In the genomic region with DNA sequence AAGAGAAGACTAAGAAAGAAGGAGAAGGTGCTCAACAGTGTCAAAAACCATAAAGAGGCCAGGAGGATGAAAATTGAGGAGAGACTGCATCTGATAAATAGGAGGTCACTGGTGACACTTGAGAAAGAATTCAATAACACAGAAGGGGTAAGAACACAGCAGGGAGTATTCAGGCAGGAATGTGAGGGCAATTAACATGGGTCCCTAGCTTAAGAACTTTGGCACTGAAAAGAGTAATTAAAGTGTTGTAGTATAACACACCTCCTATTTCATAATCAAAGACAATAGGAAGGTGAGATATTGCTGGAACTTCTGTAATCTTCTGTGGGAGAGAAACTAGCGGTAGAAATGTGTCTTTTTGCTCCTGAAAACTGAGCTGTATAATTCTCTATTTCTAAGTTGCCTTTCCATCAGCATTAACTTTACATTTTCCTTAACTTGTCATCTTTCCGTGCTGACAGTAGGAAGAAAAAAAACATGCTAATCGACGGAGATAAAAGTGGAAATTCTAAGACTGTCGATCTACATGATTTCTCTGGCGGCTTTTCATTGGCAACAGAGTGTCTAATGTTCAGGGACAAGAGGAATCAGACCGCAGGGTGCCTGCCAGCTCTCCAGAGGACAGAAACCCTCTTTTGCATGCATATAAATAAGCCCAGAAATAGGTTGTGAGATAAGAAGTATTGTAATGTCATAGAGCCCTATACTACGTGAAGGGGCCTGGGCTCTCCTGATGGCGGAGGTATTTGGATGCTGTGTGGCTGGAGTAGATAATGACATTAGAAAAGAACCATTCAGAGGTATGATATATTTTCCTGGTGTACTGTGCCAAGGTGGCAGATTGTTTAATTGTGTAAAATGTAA, we compare ENCODE assay signal across 2 cellular contexts.
A peak's percentile ranks its signal among the peaks of the same experiment; 100 is the strongest.
TF ChIP-seq lines count a peak whose summit lies in the region.

No MANE protein-coding gene starts in this region.

TF ChIP-seq in GM23338, 12 proteins besides CTCF, POLR2A, EP300 and RAD21 (continues in another document):
- TF ChIP-seq, protein P1, sequence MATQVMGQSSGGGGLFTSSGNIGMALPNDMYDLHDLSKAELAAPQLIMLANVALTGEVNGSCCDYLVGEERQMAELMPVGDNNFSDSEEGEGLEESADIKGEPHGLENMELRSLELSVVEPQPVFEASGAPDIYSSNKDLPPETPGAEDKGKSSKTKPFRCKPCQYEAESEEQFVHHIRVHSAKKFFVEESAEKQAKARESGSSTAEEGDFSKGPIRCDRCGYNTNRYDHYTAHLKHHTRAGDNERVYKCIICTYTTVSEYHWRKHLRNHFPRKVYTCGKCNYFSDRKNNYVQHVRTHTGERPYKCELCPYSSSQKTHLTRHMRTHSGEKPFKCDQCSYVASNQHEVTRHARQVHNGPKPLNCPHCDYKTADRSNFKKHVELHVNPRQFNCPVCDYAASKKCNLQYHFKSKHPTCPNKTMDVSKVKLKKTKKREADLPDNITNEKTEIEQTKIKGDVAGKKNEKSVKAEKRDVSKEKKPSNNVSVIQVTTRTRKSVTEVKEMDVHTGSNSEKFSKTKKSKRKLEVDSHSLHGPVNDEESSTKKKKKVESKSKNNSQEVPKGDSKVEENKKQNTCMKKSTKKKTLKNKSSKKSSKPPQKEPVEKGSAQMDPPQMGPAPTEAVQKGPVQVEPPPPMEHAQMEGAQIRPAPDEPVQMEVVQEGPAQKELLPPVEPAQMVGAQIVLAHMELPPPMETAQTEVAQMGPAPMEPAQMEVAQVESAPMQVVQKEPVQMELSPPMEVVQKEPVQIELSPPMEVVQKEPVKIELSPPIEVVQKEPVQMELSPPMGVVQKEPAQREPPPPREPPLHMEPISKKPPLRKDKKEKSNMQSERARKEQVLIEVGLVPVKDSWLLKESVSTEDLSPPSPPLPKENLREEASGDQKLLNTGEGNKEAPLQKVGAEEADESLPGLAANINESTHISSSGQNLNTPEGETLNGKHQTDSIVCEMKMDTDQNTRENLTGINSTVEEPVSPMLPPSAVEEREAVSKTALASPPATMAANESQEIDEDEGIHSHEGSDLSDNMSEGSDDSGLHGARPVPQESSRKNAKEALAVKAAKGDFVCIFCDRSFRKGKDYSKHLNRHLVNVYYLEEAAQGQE (IDR thresholded peaks at IDR 0.05; ENCODE audit: unreplicated experiment) = no peak
- TF ChIP-seq JUNB (IDR thresholded peaks at IDR 0.05; ENCODE audit: unreplicated experiment) (no peak), EZH2phosphoT487 (IDR thresholded peaks at IDR 0.05; ENCODE audit: unreplicated experiment) (no peak), POLR2AphosphoS5 (IDR thresholded peaks at IDR 0.05; ENCODE audit: low read depth) (no peak), CREB1 (CRISPR knock-in tag; IDR thresholded peaks at IDR 0.05; ENCODE audit: low read depth) (no peak)
- TF ChIP-seq, protein P2, sequence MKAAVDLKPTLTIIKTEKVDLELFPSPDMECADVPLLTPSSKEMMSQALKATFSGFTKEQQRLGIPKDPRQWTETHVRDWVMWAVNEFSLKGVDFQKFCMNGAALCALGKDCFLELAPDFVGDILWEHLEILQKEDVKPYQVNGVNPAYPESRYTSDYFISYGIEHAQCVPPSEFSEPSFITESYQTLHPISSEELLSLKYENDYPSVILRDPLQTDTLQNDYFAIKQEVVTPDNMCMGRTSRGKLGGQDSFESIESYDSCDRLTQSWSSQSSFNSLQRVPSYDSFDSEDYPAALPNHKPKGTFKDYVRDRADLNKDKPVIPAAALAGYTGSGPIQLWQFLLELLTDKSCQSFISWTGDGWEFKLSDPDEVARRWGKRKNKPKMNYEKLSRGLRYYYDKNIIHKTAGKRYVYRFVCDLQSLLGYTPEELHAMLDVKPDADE (IDR thresholded peaks at IDR 0.05) = no peak
- TF ChIP-seq, protein P3, sequence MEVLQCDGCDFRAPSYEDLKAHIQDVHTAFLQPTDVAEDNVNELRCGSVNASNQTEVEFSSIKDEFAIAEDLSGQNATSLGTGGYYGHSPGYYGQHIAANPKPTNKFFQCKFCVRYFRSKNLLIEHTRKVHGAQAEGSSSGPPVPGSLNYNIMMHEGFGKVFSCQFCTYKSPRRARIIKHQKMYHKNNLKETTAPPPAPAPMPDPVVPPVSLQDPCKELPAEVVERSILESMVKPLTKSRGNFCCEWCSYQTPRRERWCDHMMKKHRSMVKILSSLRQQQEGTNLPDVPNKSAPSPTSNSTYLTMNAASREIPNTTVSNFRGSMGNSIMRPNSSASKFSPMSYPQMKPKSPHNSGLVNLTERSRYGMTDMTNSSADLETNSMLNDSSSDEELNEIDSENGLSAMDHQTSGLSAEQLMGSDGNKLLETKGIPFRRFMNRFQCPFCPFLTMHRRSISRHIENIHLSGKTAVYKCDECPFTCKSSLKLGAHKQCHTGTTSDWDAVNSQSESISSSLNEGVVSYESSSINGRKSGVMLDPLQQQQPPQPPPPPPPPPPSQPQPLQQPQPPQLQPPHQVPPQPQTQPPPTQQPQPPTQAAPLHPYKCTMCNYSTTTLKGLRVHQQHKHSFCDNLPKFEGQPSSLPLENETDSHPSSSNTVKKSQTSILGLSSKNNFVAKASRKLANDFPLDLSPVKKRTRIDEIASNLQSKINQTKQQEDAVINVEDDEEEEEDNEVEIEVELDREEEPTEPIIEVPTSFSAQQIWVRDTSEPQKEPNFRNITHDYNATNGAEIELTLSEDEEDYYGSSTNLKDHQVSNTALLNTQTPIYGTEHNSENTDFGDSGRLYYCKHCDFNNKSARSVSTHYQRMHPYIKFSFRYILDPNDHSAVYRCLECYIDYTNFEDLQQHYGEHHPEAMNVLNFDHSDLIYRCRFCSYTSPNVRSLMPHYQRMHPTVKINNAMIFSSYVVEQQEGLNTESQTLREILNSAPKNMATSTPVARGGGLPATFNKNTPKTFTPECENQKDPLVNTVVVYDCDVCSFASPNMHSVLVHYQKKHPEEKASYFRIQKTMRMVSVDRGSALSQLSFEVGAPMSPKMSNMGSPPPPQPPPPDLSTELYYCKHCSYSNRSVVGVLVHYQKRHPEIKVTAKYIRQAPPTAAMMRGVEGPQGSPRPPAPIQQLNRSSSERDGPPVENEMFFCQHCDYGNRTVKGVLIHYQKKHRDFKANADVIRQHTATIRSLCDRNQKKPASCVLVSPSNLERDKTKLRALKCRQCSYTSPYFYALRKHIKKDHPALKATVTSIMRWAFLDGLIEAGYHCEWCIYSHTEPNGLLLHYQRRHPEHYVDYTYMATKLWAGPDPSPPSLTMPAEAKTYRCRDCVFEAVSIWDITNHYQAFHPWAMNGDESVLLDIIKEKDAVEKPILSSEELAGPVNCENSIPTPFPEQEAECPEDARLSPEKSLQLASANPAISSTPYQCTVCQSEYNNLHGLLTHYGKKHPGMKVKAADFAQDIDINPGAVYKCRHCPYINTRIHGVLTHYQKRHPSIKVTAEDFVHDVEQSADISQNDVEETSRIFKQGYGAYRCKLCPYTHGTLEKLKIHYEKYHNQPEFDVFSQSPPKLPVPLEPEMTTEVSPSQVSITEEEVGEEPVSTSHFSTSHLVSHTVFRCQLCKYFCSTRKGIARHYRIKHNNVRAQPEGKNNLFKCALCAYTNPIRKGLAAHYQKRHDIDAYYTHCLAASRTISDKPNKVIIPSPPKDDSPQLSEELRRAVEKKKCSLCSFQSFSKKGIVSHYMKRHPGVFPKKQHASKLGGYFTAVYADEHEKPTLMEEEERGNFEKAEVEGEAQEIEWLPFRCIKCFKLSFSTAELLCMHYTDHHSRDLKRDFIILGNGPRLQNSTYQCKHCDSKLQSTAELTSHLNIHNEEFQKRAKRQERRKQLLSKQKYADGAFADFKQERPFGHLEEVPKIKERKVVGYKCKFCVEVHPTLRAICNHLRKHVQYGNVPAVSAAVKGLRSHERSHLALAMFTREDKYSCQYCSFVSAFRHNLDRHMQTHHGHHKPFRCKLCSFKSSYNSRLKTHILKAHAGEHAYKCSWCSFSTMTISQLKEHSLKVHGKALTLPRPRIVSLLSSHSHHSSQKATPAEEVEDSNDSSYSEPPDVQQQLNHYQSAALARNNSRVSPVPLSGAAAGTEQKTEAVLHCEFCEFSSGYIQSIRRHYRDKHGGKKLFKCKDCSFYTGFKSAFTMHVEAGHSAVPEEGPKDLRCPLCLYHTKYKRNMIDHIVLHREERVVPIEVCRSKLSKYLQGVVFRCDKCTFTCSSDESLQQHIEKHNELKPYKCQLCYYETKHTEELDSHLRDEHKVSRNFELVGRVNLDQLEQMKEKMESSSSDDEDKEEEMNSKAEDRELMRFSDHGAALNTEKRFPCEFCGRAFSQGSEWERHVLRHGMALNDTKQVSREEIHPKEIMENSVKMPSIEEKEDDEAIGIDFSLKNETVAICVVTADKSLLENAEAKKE (CRISPR knock-in tag; IDR thresholded peaks at IDR 0.05) = no peak

TF ChIP-seq in H1, 55 proteins besides CTCF, POLR2A, EP300 and RAD21:
- TF ChIP-seq, protein P4, sequence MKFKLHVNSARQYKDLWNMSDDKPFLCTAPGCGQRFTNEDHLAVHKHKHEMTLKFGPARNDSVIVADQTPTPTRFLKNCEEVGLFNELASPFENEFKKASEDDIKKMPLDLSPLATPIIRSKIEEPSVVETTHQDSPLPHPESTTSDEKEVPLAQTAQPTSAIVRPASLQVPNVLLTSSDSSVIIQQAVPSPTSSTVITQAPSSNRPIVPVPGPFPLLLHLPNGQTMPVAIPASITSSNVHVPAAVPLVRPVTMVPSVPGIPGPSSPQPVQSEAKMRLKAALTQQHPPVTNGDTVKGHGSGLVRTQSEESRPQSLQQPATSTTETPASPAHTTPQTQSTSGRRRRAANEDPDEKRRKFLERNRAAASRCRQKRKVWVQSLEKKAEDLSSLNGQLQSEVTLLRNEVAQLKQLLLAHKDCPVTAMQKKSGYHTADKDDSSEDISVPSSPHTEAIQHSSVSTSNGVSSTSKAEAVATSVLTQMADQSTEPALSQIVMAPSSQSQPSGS (IDR thresholded peaks at IDR 0.05; ENCODE audit: low read length) = no peak
- no peak for TF ChIP-seq SIRT6 (IDR thresholded peaks at IDR 0.05; ENCODE audit: low read length)
- TF ChIP-seq TEAD4 (IDR thresholded peaks at IDR 0.05; ENCODE audit: low read depth, low read length) = peak; percentile 78
- no peak for TF ChIP-seq YY1 (IDR thresholded peaks at IDR 0.05; ENCODE audit: low read depth, low read length)
- 0 out of 2 replicates have a peak, but pooled peaks have one; percentile 9 for TF ChIP-seq TCF12 (IDR thresholded peaks at IDR 0.05; ENCODE audit: low read depth, low read length)
- no peak for TF ChIP-seq KDM1A (IDR thresholded peaks at IDR 0.05; ENCODE audit: borderline replicate concordance, low read length)
- no peak for TF ChIP-seq ZNF274 (IDR thresholded peaks at IDR 0.05; ENCODE audit: borderline replicate concordance, extremely low read depth, low read length)
